In genomic region chr3:88180398-88180999, GRCh38 we compare ENCODE assay signal across 8 cellular contexts. TPM values are rescaled to one million over a fixed set of nuclear protein-coding genes. Genes with fewer than 3 reads are reported as not detected.
DNase-seq lines count a peak whose midpoint lies in the region; ATAC-seq, FAIRE-seq and TF ChIP-seq lines count a peak whose summit lies in the region.

No MANE protein-coding gene starts in this region.

- ATAC-seq in HG02870 (IDR thresholded peaks at IDR 0.05; ENCODE audit: unreplicated experiment): peak; percentile 92
- peak; percentile 63 to 73 for ATAC-seq in stimulated activated naive B cell treated with anti-CD40 and anti-IgM and Interleukin-4, amounts not matched to agents 10 μg/mL and 1 μg/mL and 100 μg/mL, for 72 hours (replicated peaks)

- H2AFZ ChIP-seq in H1 (ENCODE audit: low read length): no peak overlapping the region

- peaks cover 0 to 7% of the 10 kb centered on the region in 2 donors for H3K36me3 Mint-ChIP-seq in stimulated activated naive B cell treated with anti-CD40 and anti-IgM and Interleukin-4, amounts not matched to agents 10 μg/mL and 1 μg/mL and 100 μg/mL, for 72 hours

- H3K36me3 ChIP-seq in H1 (ENCODE audit: control insufficient read depth in 2 of 4, insufficient read depth in 4 of 4, low read length in 3 of 4): no peaks in the 10 kb centered on the region

- peak; percentile 86 for FAIRE-seq in GM18507 (lab: Jason Lieb, UNC)
- FAIRE-seq in H1 (lab: Jason Lieb, UNC): peak; percentile 78

- no peak overlapping the region for H3K4me2 ChIP-seq in H1 (ENCODE audit: insufficient read depth in 1 of 2, low read depth in 2 of 2, low read length in 2 of 2)

- H4K8ac ChIP-seq in H1 (ENCODE audit: extremely low read depth, insufficient read depth, low read length): no peak overlapping the region

- no peaks in the 10 kb centered on the region for H3K4me1 Mint-ChIP-seq in stimulated activated naive B cell treated with anti-CD40 and anti-IgM and Interleukin-4, amounts not matched to agents 10 μg/mL and 1 μg/mL and 100 μg/mL, for 72 hours

- POLR2A ChIA-PET in H1 (lab: Charles Lee; ENCODE audit: partially characterized antibody): no interaction called here

- TF ChIP-seq EP300 in H1 (IDR thresholded peaks at IDR 0.05; ENCODE audit: borderline replicate concordance in 1 of 2, low read depth in 2 of 2, low read length in 2 of 2): no peak

- DNase-seq in Caki2 (ENCODE audit: low read depth) (peak; percentile 12), GM18507 (ENCODE audit: extremely low spot score, insufficient read length, low read depth) (no peak), NOMO-1 treated with dmso at 0.1 percent for 144 hours (lab: John Stamatoyannopoulos, UW; ENCODE audit: unreplicated experiment) (peak; percentile 51), H1 (ENCODE audit: low read depth in 1 of 2, low spot score in 2 of 2) (no peak), NCI-H510A treated with DMSO at 0.1 percent for 48 hours (lab: John Stamatoyannopoulos, UW) (no peak), NCI-H1436 (lab: John Stamatoyannopoulos, UW) (no peak)
- DNase-seq in stimulated activated naive B cell treated with anti-CD40 and anti-IgM and Interleukin-4, amounts not matched to agents 10 μg/mL and 1 μg/mL and 100 μg/mL, for 72 hours: peak; percentile 6

- H3K4me3 ChIP-seq in H1 (ENCODE audit: extremely low read depth in 1 of 4, insufficient read depth in 2 of 4, low read depth in 3 of 4, low read length in 4 of 4): no peak overlapping the region

- no peak overlapping the region for H3K23ac ChIP-seq in H1 (ENCODE audit: insufficient read length)

- no peak overlapping the region for H3K9ac ChIP-seq in H1 (replicated peaks in 1 of 4; ENCODE audit: extremely low read depth in 1 of 4, low read depth in 3 of 4, low read length in 3 of 4)

- H4K91ac ChIP-seq in H1 (replicated peaks; ENCODE audit: insufficient read length, low read length): no peak overlapping the region

- H3K23me2 ChIP-seq in H1 (ENCODE audit: low read depth, low read length): no peaks in the 10 kb centered on the region

- H2AK5ac ChIP-seq in H1 (ENCODE audit: low read depth, low read length): no peak overlapping the region

- no peak overlapping the region for H2BK12ac ChIP-seq in H1 (ENCODE audit: low read depth, low read length)

- no peak overlapping the region for H3K4me3 Mint-ChIP-seq in stimulated activated naive B cell treated with anti-CD40 and anti-IgM and Interleukin-4, amounts not matched to agents 10 μg/mL and 1 μg/mL and 100 μg/mL, for 72 hours

- H3K18ac ChIP-seq in H1 (ENCODE audit: extremely low read depth, low read length): no peak overlapping the region

- CTCF ChIA-PET in H1 (lab: Charles Lee; ENCODE audit: partially characterized antibody): interaction anchor here (0.6 to 1.3 kb wide), 3 partner anchors 12 to 73 kb away, joined by 3 read pairs; no protein-coding TSS in a partner anchor

- no peak overlapping the region for H3K27ac Mint-ChIP-seq in stimulated activated naive B cell treated with anti-CD40 and anti-IgM and Interleukin-4, amounts not matched to agents 10 μg/mL and 1 μg/mL and 100 μg/mL, for 72 hours

- H2BK5ac ChIP-seq in H1 (ENCODE audit: low read depth, low read length): no peak overlapping the region

- peaks cover 0 to 4% of the 10 kb centered on the region in 2 experiments; a peak in 1 of 4 replicates for H3K9me3 ChIP-seq in H1 (ENCODE audit: insufficient read depth in 2 of 2, low read depth in 1 of 2, low read length in 1 of 2)

- H3K79me1 ChIP-seq in H1 (ENCODE audit: low read depth, low read length): no peaks in the 10 kb centered on the region

- H3K27ac ChIP-seq in H1 (ENCODE audit: low read depth, low read length): no peak overlapping the region

- TF ChIP-seq RAD21 in H1 (IDR thresholded peaks at IDR 0.05 in 1 of 2, conservative IDR thresholded peaks at IDR 0.05 in 1 of 2; ENCODE audit: low read depth in 2 of 2, low read length in 2 of 2): peak; percentile 61 to 63

- peak in 2 of 3 experiments; percentile 10 to 43; a peak in 2 of 4 replicates for TF ChIP-seq CTCF in H1 (IDR thresholded peaks at IDR 0.05; ENCODE audit: control extremely low read depth in 1 of 3, insufficient read depth in 1 of 3, low read depth in 1 of 3, low read length in 3 of 3)

- no peak overlapping the region for H4K5ac ChIP-seq in H1 (ENCODE audit: insufficient read length, low read depth, low read length)

- H3K27me3 Mint-ChIP-seq in stimulated activated naive B cell treated with anti-CD40 and anti-IgM and Interleukin-4, amounts not matched to agents 10 μg/mL and 1 μg/mL and 100 μg/mL, for 72 hours: no peaks in the 10 kb centered on the region

- H4K20me1 ChIP-seq in H1 (replicated peaks in 1 of 2; ENCODE audit: control insufficient read depth in 1 of 2, insufficient read depth in 2 of 2, low read length in 2 of 2): no peaks in the 10 kb centered on the region

- H3K79me2 ChIP-seq in H1 (ENCODE audit: control insufficient read depth in 1 of 2, insufficient read depth in 2 of 2, low read length in 2 of 2): no peaks in the 10 kb centered on the region

- no peaks in the 10 kb centered on the region for H3K4me1 ChIP-seq in H1 (replicated peaks in 1 of 4; ENCODE audit: control insufficient read depth in 3 of 4, insufficient read depth in 4 of 4, low read length in 3 of 4)

- WGBS in H1 (ENCODE audit: extremely low coverage in 1 of 2, insufficient coverage in 1 of 2, insufficient read length in 1 of 2, insufficient replicate concordance in 2 of 2, low coverage in 1 of 2, low lambda C conversion rate in 2 of 2, missing lambda C conversion rate in 1 of 2), 2 experiments: 76% methylated on average over 4 of the region's 4 CpGs; no CpG with 5 or more reads in 1 of the 2 experiments

- no peak overlapping the region for H2BK15ac ChIP-seq in H1 (ENCODE audit: low read length)

- no peak for TF ChIP-seq POLR2A in H1 (IDR thresholded peaks at IDR 0.05; ENCODE audit: control extremely low read depth in 1 of 2, low read depth in 2 of 2, low read length in 2 of 2)

- in situ Hi-C loops in Caki2 (cut with HindIII; ENCODE audit: low pct_unique_long_range_greater_than_20kb, low sequenced_read_pairs): no loop called here

- no peak overlapping the region for H2BK20ac ChIP-seq in H1 (ENCODE audit: low read length)

- no peaks in the 10 kb centered on the region for H3K27me3 ChIP-seq in H1 (replicated peaks in 1 of 4; ENCODE audit: control insufficient read depth in 3 of 4, extremely low read depth in 1 of 4, insufficient read depth in 3 of 4, low read length in 3 of 4)

- no peak overlapping the region for H3K56ac ChIP-seq in H1 (replicated peaks; ENCODE audit: insufficient read length, low read depth, low read length)

- H3K4ac ChIP-seq in H1 (replicated peaks; ENCODE audit: insufficient read length, low read depth, low read length): no peak overlapping the region

- peaks cover 5 to 11% of the 10 kb centered on the region in 2 donors for H3K9me3 Mint-ChIP-seq in stimulated activated naive B cell treated with anti-CD40 and anti-IgM and Interleukin-4, amounts not matched to agents 10 μg/mL and 1 μg/mL and 100 μg/mL, for 72 hours

- no peak overlapping the region for H2BK120ac ChIP-seq in H1 (replicated peaks; ENCODE audit: low read depth, low read length)

- no peak overlapping the region for H3K14ac ChIP-seq in H1 (ENCODE audit: insufficient read length)

TF ChIP-seq in H1, 55 proteins besides CTCF, POLR2A, EP300 and RAD21 (continues in another document):
- TF ChIP-seq, protein P1, sequence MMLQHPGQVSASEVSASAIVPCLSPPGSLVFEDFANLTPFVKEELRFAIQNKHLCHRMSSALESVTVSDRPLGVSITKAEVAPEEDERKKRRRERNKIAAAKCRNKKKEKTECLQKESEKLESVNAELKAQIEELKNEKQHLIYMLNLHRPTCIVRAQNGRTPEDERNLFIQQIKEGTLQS (IDR thresholded peaks at IDR 0.05; ENCODE audit: insufficient read depth, low read depth, low read length): no peak
- TF ChIP-seq GABPA (IDR thresholded peaks at IDR 0.05; ENCODE audit: borderline replicate concordance, insufficient read depth, low read length): no peak
- no peak for TF ChIP-seq ASH2L (IDR thresholded peaks at IDR 0.05; ENCODE audit: low read length)
- TF ChIP-seq POLR2AphosphoS5 (IDR thresholded peaks at IDR 0.05; ENCODE audit: low read depth, low read length): no peak
- TF ChIP-seq PHF8 (conservative IDR thresholded peaks at IDR 0.05; ENCODE audit: low read depth, low read length): no peak
- TF ChIP-seq SRF (IDR thresholded peaks at IDR 0.05; ENCODE audit: low read depth, low read length): no peak
- TF ChIP-seq TAF7 (optimal IDR thresholded peaks at IDR 0.05; ENCODE audit: borderline replicate concordance, low read depth, low read length): no peak
- TF ChIP-seq TCF12 (IDR thresholded peaks at IDR 0.05; ENCODE audit: low read depth, low read length): no peak
- no peak for TF ChIP-seq GTF2F1 (IDR thresholded peaks at IDR 0.05; ENCODE audit: borderline replicate concordance, low read depth, low read length)
- no peak for TF ChIP-seq TEAD4 (IDR thresholded peaks at IDR 0.05; ENCODE audit: low read depth, low read length)
- no peak for TF ChIP-seq RXRA (IDR thresholded peaks at IDR 0.05; ENCODE audit: insufficient read depth, low read depth, low read length)
- TF ChIP-seq CBX5 (IDR thresholded peaks at IDR 0.05; ENCODE audit: low read depth, low read length): no peak
- no peak for TF ChIP-seq CHD2 (IDR thresholded peaks at IDR 0.05; ENCODE audit: low read length)
- no peak for TF ChIP-seq E2F6 (IDR thresholded peaks at IDR 0.05)
- no peak for TF ChIP-seq JUN (IDR thresholded peaks at IDR 0.05; ENCODE audit: low read depth, low read length)
- no peak for TF ChIP-seq CHD1 (IDR thresholded peaks at IDR 0.05; ENCODE audit: low read depth, low read length)
- TF ChIP-seq CREB1 (IDR thresholded peaks at IDR 0.05): no peak
- no peak for TF ChIP-seq SAP30 (IDR thresholded peaks at IDR 0.05; ENCODE audit: insufficient read depth, insufficient replicate concordance, low read length)

RNA-seq across cellular contexts. Expression of gene C3orf38, which starts 30.7 kb away (rescaled TPM):
- total RNA-seq in Caki2 (2014; rRNA removed; shearing (Covaris generic); ENCODE audit: low replicate concordance): 10.7 and 12.5 TPM in 2 replicates
- total RNA-seq in H1 (2021; fragmentation: NEBNext Ultra II Directional; extraction: Animal tissue kit (Norgen Biotek cat#: 25700)): 31.0 and 32.1 TPM in 2 replicates
- polyA plus RNA-seq in H1 (2011; rRNA removed): 4.7 and 8.6 TPM in 2 replicates
- polyA plus RNA-seq in H1 (2011; cell fraction: cytosol; rRNA removed): 9.0 TPM
- 3.5 TPM for polyA plus RNA-seq in H1 (2011; cell fraction: nucleus; rRNA removed)
- polyA plus RNA-seq in H1 (2012, experiment 1 of 2): 11.2 to 20.9 TPM (median 13.8 TPM) in 4 replicates
- polyA plus RNA-seq in H1 (2012, experiment 2 of 2): 1.6 TPM
- 18.4 TPM for polyA plus RNA-seq in H1 (2013, experiment 1 of 2)
- 17.5 TPM for polyA plus RNA-seq in H1 (2013, experiment 2 of 2)
- polyA minus RNA-seq in H1 (2011; rRNA and poly(A)+ RNA removed): 22.4 and 25.8 TPM in 2 replicates
- 19.2 TPM for polyA minus RNA-seq in H1 (2011; cell fraction: cytosol; rRNA and poly(A)+ RNA removed)
- 25.4 TPM for polyA minus RNA-seq in H1 (2011; cell fraction: nucleus; rRNA and poly(A)+ RNA removed)

Comparison
In these comparisons a context has a peak if more than half of its experiments do, and no peak if none do; other contexts are left out.
1. DNase-seq: peak in Caki2 (single experiment), NOMO-1 treated with dmso at 0.1 percent for 144 hours (single experiment) and stimulated activated naive B cell treated with anti-CD40 and anti-IgM and Interleukin-4, amounts not matched to agents 10 μg/mL and 1 μg/mL and 100 μg/mL, for 72 hours (single experiment); none in GM18507 (single experiment), H1 (0 of 2), NCI-H510A treated with DMSO at 0.1 percent for 48 hours (single experiment) and NCI-H1436 (single experiment).